In genomic region chr3:30199096-30199734, GRCh38 we compare ENCODE assay signal across 8 cellular contexts.
DNase-seq lines count a peak whose midpoint lies in the region; ATAC-seq and TF ChIP-seq lines count a peak whose summit lies in the region.

No MANE protein-coding gene starts in this region.

- H3K4me1 ChIP-seq in KMS-11 (ENCODE audit: low read depth, poor library complexity, severe bottlenecking) (no peaks in the 10 kb centered on the region), adipocyte (ENCODE audit: control insufficient read depth, insufficient read depth, low read length) (peaks cover 21% of the 10 kb centered on the region), left ventricle myocardium inferior (peaks cover 27% of the 10 kb centered on the region)

- no peaks in the 10 kb centered on the region for H3K27me3 ChIP-seq in KMS-11 (ENCODE audit: insufficient read depth, low read depth)
- no peaks in the 10 kb centered on the region for H3K27me3 ChIP-seq in adipocyte (replicated peaks; ENCODE audit: control insufficient read depth, insufficient read depth, low read length)
- H3K27me3 ChIP-seq in left ventricle myocardium inferior (ENCODE audit: low read depth) = no peaks in the 10 kb centered on the region

- H3K27ac ChIP-seq in KMS-11 (no peak overlapping the region), left ventricle myocardium inferior (replicated peaks) (peak overlapping the region; percentile 39)

- no peak overlapping the region for H3K4me3 ChIP-seq in KMS-11 (IDR thresholded peaks at IDR 0.05; ENCODE audit: insufficient read depth, low read depth, low read length)
- peak overlapping the region; percentile 12 for H3K4me3 ChIP-seq in adipocyte (ENCODE audit: low read length)
- H3K4me3 ChIP-seq in left ventricle myocardium inferior = no peak overlapping the region

- no peaks in the 10 kb centered on the region for H3K79me2 ChIP-seq in KMS-11 (ENCODE audit: insufficient read depth, low read depth)

- DNase-seq in 8988T = peak; percentile 7
- peak; percentile 23 for DNase-seq in SW480 (ENCODE audit: low spot score)
- peak; percentile 88 for DNase-seq in adipocyte (ENCODE audit: low read depth)
- DNase-seq in left ventricle myocardium inferior = peak; percentile 76
- peak; percentile 44 for DNase-seq in retina
- DNase-seq in GM19240 (ENCODE audit: insufficient read length, low spot score) = no peak

- no peak overlapping the region for H3K4me2 ChIP-seq in KMS-11

- no peak overlapping the region for H2AFZ ChIP-seq in KMS-11 (ENCODE audit: low read depth)

- no peaks in the 10 kb centered on the region for H4K20me1 ChIP-seq in KMS-11 (ENCODE audit: insufficient read depth)

- intact Hi-C loops in left ventricle myocardium inferior (cut with micrococcal nuclease) = loop anchor here (5.0 to 10.0 kb wide), 3 partner anchors 87 to 496 kb away; no protein-coding TSS in a partner anchor

- H3K36me3 ChIP-seq in KMS-11 (ENCODE audit: insufficient read depth) = no peaks in the 10 kb centered on the region
- H3K36me3 ChIP-seq in adipocyte (ENCODE audit: control insufficient read depth, insufficient read depth, low read length, severe bottlenecking) = no peaks in the 10 kb centered on the region
- no peaks in the 10 kb centered on the region for H3K36me3 ChIP-seq in left ventricle myocardium inferior

- peak; percentile 73 for TF ChIP-seq CTCF in KMS-11 (conservative IDR thresholded peaks at IDR 0.05; ENCODE audit: low read depth, low read length)
- TF ChIP-seq CTCF in left ventricle myocardium inferior (IDR thresholded peaks at IDR 0.05; ENCODE audit: borderline replicate concordance) = peak; percentile 90

- H3K9me3 ChIP-seq in adipocyte (ENCODE audit: control insufficient read depth, low read length) = no peaks in the 10 kb centered on the region
- peaks cover 6% of the 10 kb centered on the region for H3K9me3 ChIP-seq in left ventricle myocardium inferior (replicated peaks)

- ATAC-seq in GM18511 (IDR thresholded peaks at IDR 0.05; ENCODE audit: unreplicated experiment) = peak; percentile 82

- H3K9ac ChIP-seq in KMS-11 (no peak overlapping the region), adipocyte (ENCODE audit: low read length) (peak overlapping the region; percentile 69)
